Comparison of ENCODE assay signal across 19 cellular contexts in the genomic region with DNA sequence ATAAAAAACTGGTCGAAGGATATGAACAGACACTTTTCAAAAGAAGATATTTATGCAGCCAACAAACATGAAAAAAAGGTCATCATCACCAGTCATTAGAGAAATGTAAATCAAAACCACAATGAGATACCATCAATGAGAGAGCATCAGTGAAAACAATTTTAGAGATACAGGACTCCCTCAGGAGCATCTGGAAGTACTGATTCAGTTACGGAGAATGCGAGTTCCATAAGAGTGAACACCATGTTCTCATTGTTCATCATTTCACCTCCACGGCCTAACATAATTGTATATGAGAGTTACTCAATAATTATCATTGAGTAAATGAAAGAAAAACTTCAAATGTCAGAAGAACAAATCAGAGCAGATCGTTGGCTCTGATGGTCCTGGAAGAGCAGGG.
"Had no signal": no experiment of that assay in that cellular context is flagged by ENCODE, and none has a peak within 500 bp of the region (broad histone marks: within the 10 kb centered on the region; RNA-seq: fewer than 3 reads in every experiment).

No MANE protein-coding gene starts in this region.

- H3K4me1 Mint-ChIP-seq: naive thymus-derived CD4-positive, alpha-beta T cell; nephron progenitor cell had no signal

- H3K4me3 Mint-ChIP-seq: naive thymus-derived CD4-positive, alpha-beta T cell; nephron progenitor cell had no signal

- H3K4me3 ChIP-seq: esophagus squamous epithelium, gastroesophageal sphincter, lung, psoas muscle, right lobe of liver, skin epidermis, stomach, thoracic aorta, transverse colon had no signal

- DNase-seq: dermis blood vessel endothelial cell; esophagus squamous epithelium; glutamatergic neuron; left colon; left ventricle myocardium superior; naive thymus-derived CD4-positive, alpha-beta T cell; nephron progenitor cell; psoas muscle; retina; right lobe of liver; stimulated activated naive CD4-positive, alpha-beta T cell; stomach; substantia nigra; transverse colon had no signal

- H3K27me3 ChIP-seq: esophagus squamous epithelium, gastroesophageal sphincter, neutrophil, right lobe of liver, stomach, transverse colon had no signal

- H3K36me3 ChIP-seq: esophagus squamous epithelium, gastroesophageal sphincter, neutrophil, right lobe of liver, stomach, thoracic aorta, transverse colon had no signal

- H3K27ac ChIP-seq: esophagus squamous epithelium, gastroesophageal sphincter, neutrophil, psoas muscle, right lobe of liver, skin epidermis, stomach, thoracic aorta, transverse colon had no signal

- ATAC-seq: gastroesophageal sphincter; left colon; left ventricle myocardium superior; naive thymus-derived CD4-positive, alpha-beta T cell; psoas muscle; right lobe of liver had no signal

- H3K4me1 ChIP-seq: esophagus squamous epithelium, gastroesophageal sphincter, psoas muscle, right lobe of liver, stomach, transverse colon had no signal

- H3K9me3 ChIP-seq: neutrophil, right lobe of liver had no signal

- H3K27ac Mint-ChIP-seq: naive thymus-derived CD4-positive, alpha-beta T cell; nephron progenitor cell had no signal
